ENCODE assay signal across 17 cellular contexts in genomic region chr20:46365483-46366215, GRCh38. TPM values are rescaled to one million over a fixed set of nuclear protein-coding genes. Genes with fewer than 3 reads are reported as not detected.
A peak's percentile ranks its signal among the peaks of the same experiment; 100 is the strongest.
DNase-seq lines count a peak whose midpoint lies in the region; ATAC-seq, FAIRE-seq and TF ChIP-seq lines count a peak whose summit lies in the region.
"Had no signal": no experiment of that assay in that cellular context is flagged by ENCODE, and none has a peak within 500 bp of the region (broad histone marks: within the 10 kb centered on the region; RNA-seq: fewer than 3 reads in every experiment).

No MANE protein-coding gene starts in this region.

- H3K27me3 ChIP-seq in adipocyte (replicated peaks; ENCODE audit: control insufficient read depth, insufficient read depth, low read length) = no peaks in the 10 kb centered on the region
- H3K27me3 ChIP-seq: brain microvascular endothelial cell had no signal

- peak overlapping the region; percentile 91 to 99 (median 96) for H3K27ac Mint-ChIP-seq in naive thymus-derived CD8-positive, alpha-beta T cell

- in situ Hi-C loops in G401 (cut with HindIII; ENCODE audit: low sequenced_read_pairs) = no loop called here

- H3K4me3 Mint-ChIP-seq in naive thymus-derived CD8-positive, alpha-beta T cell = peak overlapping the region; percentile 81 to 97 (median 93)

- peaks cover 0 to 64% (median 18%) of the 10 kb centered on the region in 3 donors for H3K36me3 Mint-ChIP-seq in naive thymus-derived CD8-positive, alpha-beta T cell

- peaks cover 55% of the 10 kb centered on the region for H3K36me3 ChIP-seq in adipocyte (ENCODE audit: control insufficient read depth, insufficient read depth, low read length, severe bottlenecking)

- POLR2A ChIA-PET in naive thymus-derived CD8-positive, alpha-beta T cell (lab: Charles Lee) = interaction anchor here (0.6 to 3.4 kb wide), 7 partner anchors 9 to 431 kb away, joined by 3 to 25 read pairs (median 9); partner anchors contain the start of gene PCIF1

- no peak overlapping the region for H3K9ac ChIP-seq in adipocyte (ENCODE audit: low read length)

- peak overlapping the region; percentile 85 for H3K4me3 ChIP-seq in adipocyte (ENCODE audit: low read length)

- H3K9me3 ChIP-seq in adipocyte (ENCODE audit: control insufficient read depth, low read length) = no peaks in the 10 kb centered on the region

- peak; percentile 15 to 16 for ATAC-seq in naive thymus-derived CD8-positive, alpha-beta T cell
- ATAC-seq in HG02623 (IDR thresholded peaks at IDR 0.05; ENCODE audit: unreplicated experiment) (no peak), GM21723 (IDR thresholded peaks at IDR 0.05; ENCODE audit: unreplicated experiment) (no peak)
- ATAC-seq: HCT116 had no signal

- H3K9me3 Mint-ChIP-seq in naive thymus-derived CD8-positive, alpha-beta T cell = no peaks in the 10 kb centered on the region

- peak overlapping the region; percentile 97; the same call in 1 of the 2 replicates for H3K27ac ChIP-seq in C4-2B
- H3K27ac ChIP-seq: brain microvascular endothelial cell had no signal

- H3K4me1 ChIP-seq in adipocyte (ENCODE audit: control insufficient read depth, insufficient read depth, low read length) = peaks cover 41% of the 10 kb centered on the region

- peaks cover 38 to 77% (median 65%) of the 10 kb centered on the region in 4 donors for H3K4me1 Mint-ChIP-seq in naive thymus-derived CD8-positive, alpha-beta T cell

- H3K27me3 Mint-ChIP-seq in naive thymus-derived CD8-positive, alpha-beta T cell = no peaks in the 10 kb centered on the region

- FAIRE-seq in HTR-8/SVneo (lab: Jason Lieb, UNC) = peak; percentile 83
- FAIRE-seq: endometrium, kidney had no signal

- no peak for TF ChIP-seq CTCF in C4-2B (conservative IDR thresholded peaks at IDR 0.05)

- DNase-seq in HTR-8/SVneo (ENCODE audit: insufficient read length, low spot score) (no peak), adipocyte (ENCODE audit: low read depth) (no peak), NCI-H2227 (lab: John Stamatoyannopoulos, UW; ENCODE audit: unreplicated experiment) (no peak), G401 (ENCODE audit: low spot score) (no peak)
- peak in 4 of 10 donors; percentile 24 to 61 (median 48) for DNase-seq in naive thymus-derived CD8-positive, alpha-beta T cell
- DNase-seq: brain microvascular endothelial cell, GDM1, kidney, NCI-H1436, NCI-H526 treated with DMSO at 0.1 percent for 48 hours, T-helper 9 cell had no signal

RNA-seq across cellular contexts. Expression of gene ELMO2, which starts 40.8 kb away (rescaled TPM):
- 10 to 100 TPM; 56.0 to 58.0 TPM for total RNA-seq in naive thymus-derived CD8-positive, alpha-beta T cell
- 10 to 100 TPM; 26.2 to 51.1 (median 34.9) TPM for polyA plus RNA-seq in naive thymus-derived CD8-positive, alpha-beta T cell
- 18.7 and 45.5 TPM in 2 replicates for total RNA-seq in G401 (2014; rRNA removed; shearing (Covaris generic))

RNA-seq across cellular contexts. Expression of gene CDH22, which starts 57.4 kb away (rescaled TPM):
- not detected for total RNA-seq in naive thymus-derived CD8-positive, alpha-beta T cell
- not detected for polyA plus RNA-seq in naive thymus-derived CD8-positive, alpha-beta T cell
- not detected in 2 replicates for total RNA-seq in G401 (2014; rRNA removed; shearing (Covaris generic))
- total RNA-seq: RPMI7951 had no signal

Comparison
In these comparisons a context has a peak if more than half of its experiments do, and no peak if none do; other contexts are left out.
1. ATAC-seq: peak in naive thymus-derived CD8-positive, alpha-beta T cell (2 of 2); none in HG02623 (single experiment) and GM21723 (single experiment).